13 cellular contexts compared by ENCODE assay signal in the genomic region with DNA sequence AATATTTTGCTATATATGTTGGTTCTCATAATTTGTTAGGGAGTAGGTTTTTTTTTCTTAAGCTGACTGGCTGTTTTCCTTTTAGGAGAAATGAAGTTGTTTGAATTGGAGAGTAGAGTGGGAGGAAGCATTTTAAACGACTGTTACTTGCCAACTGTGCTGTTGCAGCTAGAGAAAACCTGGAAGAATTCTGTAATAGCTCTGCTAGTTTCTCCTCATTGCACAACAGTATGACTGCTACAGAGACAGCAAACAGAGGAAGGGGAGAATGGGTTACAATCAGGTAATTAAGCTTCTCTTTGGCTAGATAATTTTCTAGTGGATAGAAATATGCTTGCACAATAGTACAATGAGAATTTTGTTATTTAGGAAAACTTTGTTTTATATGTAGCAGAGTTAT.
DNase-seq lines count a peak whose midpoint lies in the region; ATAC-seq and TF ChIP-seq lines count a peak whose summit lies in the region.
"Had no signal": no experiment of that assay in that cellular context is flagged by ENCODE, and none has a peak within 500 bp of the region (broad histone marks: within the 10 kb centered on the region; RNA-seq: fewer than 3 reads in every experiment).

No MANE protein-coding gene starts in this region.

- ATAC-seq in upper lobe of right lung = peak; percentile 56

- H2BK120ac ChIP-seq in trophoblast cell (ENCODE audit: insufficient read depth, low read length, poor library complexity) = no peak overlapping the region

- H3K36me3 ChIP-seq in upper lobe of right lung (no peaks in the 10 kb centered on the region), trophoblast cell (ENCODE audit: control insufficient read depth in 1 of 2, insufficient read depth in 2 of 2, low read length in 2 of 2) (no peaks in the 10 kb centered on the region), colonic mucosa (no peaks in the 10 kb centered on the region)
- H3K36me3 ChIP-seq: neural progenitor cell, upper lobe of left lung had no signal

- WGBS in trophoblast cell (ENCODE audit: extremely low coverage, insufficient coverage, insufficient read length) = no CpG with 5 or more reads among the region's 1 CpG

- intact Hi-C loops in upper lobe of right lung (cut with DNase I) = loop anchor here (10.0 kb wide), 1 partner anchor 221 kb away; a partner anchor contains a TSS
- intact Hi-C loops in colonic mucosa (cut with DNase I) = loop anchor here (10.0 kb wide), 1 partner anchor 221 kb away; a partner anchor contains a TSS

- H2BK5ac ChIP-seq in trophoblast cell (ENCODE audit: low read depth, low read length, poor library complexity) = no peak overlapping the region

- H3K18ac ChIP-seq in trophoblast cell (ENCODE audit: low read length) = no peak overlapping the region

- H3K4me1 ChIP-seq in upper lobe of right lung = peaks cover 9% of the 10 kb centered on the region
- no peaks in the 10 kb centered on the region for H3K4me1 ChIP-seq in trophoblast cell (ENCODE audit: control insufficient read depth in 1 of 2, insufficient read depth in 2 of 2, low read length in 2 of 2)
- H3K4me1 ChIP-seq in colonic mucosa = no peaks in the 10 kb centered on the region
- H3K4me1 ChIP-seq: neural progenitor cell had no signal

- no peak overlapping the region for H4K8ac ChIP-seq in trophoblast cell (ENCODE audit: low read depth, low read length)

- H4K91ac ChIP-seq in trophoblast cell (ENCODE audit: low read depth, low read length) = no peak overlapping the region

- H3K27ac ChIP-seq in upper lobe of right lung (no peak overlapping the region), trophoblast cell (ENCODE audit: low read depth, low read length) (no peak overlapping the region), colonic mucosa (no peak overlapping the region)
- H3K27ac ChIP-seq: neural progenitor cell had no signal

- no peak overlapping the region for H3K14ac ChIP-seq in trophoblast cell (ENCODE audit: low read length)

- no peak overlapping the region for H2AFZ ChIP-seq in trophoblast cell (ENCODE audit: insufficient read depth, low read length, poor library complexity)
- H2AFZ ChIP-seq: neural progenitor cell had no signal

- no peak overlapping the region for H4K12ac ChIP-seq in trophoblast cell (ENCODE audit: low read depth, low read length)

- no peak overlapping the region for H2BK12ac ChIP-seq in trophoblast cell (ENCODE audit: low read length)

- H2AK5ac ChIP-seq in trophoblast cell (ENCODE audit: low read length) = no peak overlapping the region

- no peak overlapping the region for H3K4ac ChIP-seq in trophoblast cell (ENCODE audit: low read depth, low read length)

- no peaks in the 10 kb centered on the region for H3K79me1 ChIP-seq in trophoblast cell (ENCODE audit: low read length)

- H3K23ac ChIP-seq in trophoblast cell (ENCODE audit: low read length) = no peak overlapping the region

- TF ChIP-seq CTCF in cardiac fibroblast (IDR thresholded peaks at IDR 0.05; ENCODE audit: low read depth, low read length) (no peak), upper lobe of right lung (IDR thresholded peaks at IDR 0.05) (no peak), colonic mucosa (IDR thresholded peaks at IDR 0.05) (no peak)

- peak; percentile 83 for DNase-seq in SIG-M5 treated with dmso at 0.1 percent for 504 hours (lab: John Stamatoyannopoulos, UW; ENCODE audit: unreplicated experiment)
- no peak for DNase-seq in SIG-M5 (lab: John Stamatoyannopoulos, UW)
- DNase-seq in cardiac fibroblast (ENCODE audit: low read depth in 2 of 2) = peak; percentile 45 to 70
- DNase-seq in iris pigment epithelial cell (ENCODE audit: low read depth) = peak; percentile 70
- no peak for DNase-seq in upper lobe of right lung
- no peak for DNase-seq in trophoblast cell
- DNase-seq in colonic mucosa = no peak
- no peak for DNase-seq in NCI-H1092 treated with DMSO at 0.1 percent for 48 hours (lab: John Stamatoyannopoulos, UW)
- DNase-seq: activated CD4-positive, alpha-beta T cell treated with anti-CD3 and anti-CD28 coated beads for 1 hour; activated T-cell treated with anti-CD3 and anti-CD28 coated beads, Interleukin-2, amount 50 U/mL, for 1 hour; NCI-H1694 treated with DMSO at 0.1 percent for 48 hours; upper lobe of left lung had no signal

- H3K9ac ChIP-seq in trophoblast cell (ENCODE audit: low read length) (no peak overlapping the region), colonic mucosa (ENCODE audit: low read depth in 2 of 2, low read length in 2 of 2) (no peak overlapping the region)
- H3K9ac ChIP-seq: neural progenitor cell had no signal

- no peaks in the 10 kb centered on the region for H3K27me3 ChIP-seq in upper lobe of right lung
- H3K27me3 ChIP-seq in trophoblast cell (ENCODE audit: insufficient read depth, low read length) = no peaks in the 10 kb centered on the region
- H3K27me3 ChIP-seq in colonic mucosa = no peaks in the 10 kb centered on the region
- H3K27me3 ChIP-seq: neural progenitor cell, upper lobe of left lung had no signal

- H3K4me2 ChIP-seq in trophoblast cell (ENCODE audit: low read length) = no peak overlapping the region
- H3K4me2 ChIP-seq: neural progenitor cell had no signal

- H3K9me3 ChIP-seq in upper lobe of right lung (no peaks in the 10 kb centered on the region), trophoblast cell (ENCODE audit: insufficient read depth, low read depth, low read length) (no peaks in the 10 kb centered on the region), colonic mucosa (no peaks in the 10 kb centered on the region)
- H3K9me3 ChIP-seq: upper lobe of left lung had no signal

- no peaks in the 10 kb centered on the region for H3K79me2 ChIP-seq in trophoblast cell (ENCODE audit: control insufficient read depth, insufficient read depth, low read length, poor library complexity)

- no peak overlapping the region for H3K4me3 ChIP-seq in cardiac fibroblast (replicated peaks in 1 of 2; ENCODE audit: low read depth in 2 of 2, low read length in 2 of 2)
- no peak overlapping the region for H3K4me3 ChIP-seq in upper lobe of right lung
- no peak overlapping the region for H3K4me3 ChIP-seq in trophoblast cell (ENCODE audit: low read depth, low read length)
- no peak overlapping the region for H3K4me3 ChIP-seq in colonic mucosa
- H3K4me3 ChIP-seq: neural progenitor cell, upper lobe of left lung had no signal

Comparison
In these comparisons a context has a peak if more than half of its experiments do, and no peak if none do; other contexts are left out.
1. DNase-seq: peak in SIG-M5 treated with dmso at 0.1 percent for 504 hours (single experiment), cardiac fibroblast (2 of 2) and iris pigment epithelial cell (single experiment); none in SIG-M5 (single experiment), upper lobe of right lung (single experiment), trophoblast cell (0 of 2), colonic mucosa (single experiment) and NCI-H1092 treated with DMSO at 0.1 percent for 48 hours (single experiment).